12 cellular contexts compared by ENCODE assay signal in genomic region chr13:37715606-37716015, GRCh38.
DNase-seq lines count a peak whose midpoint lies in the region; ATAC-seq and TF ChIP-seq lines count a peak whose summit lies in the region.
"Had no signal": no experiment of that assay in that cellular context is flagged by ENCODE, and none has a peak within 500 bp of the region (broad histone marks: within the 10 kb centered on the region; RNA-seq: fewer than 3 reads in every experiment).

No MANE protein-coding gene starts in this region.

- intact Hi-C loops in posterior vena cava (cut with DNase I), result no loop called here

- no peak for ATAC-seq in GM18511 (IDR thresholded peaks at IDR 0.05; ENCODE audit: unreplicated experiment)
- ATAC-seq in HG02623 (IDR thresholded peaks at IDR 0.05; ENCODE audit: unreplicated experiment), result no peak
- ATAC-seq: activated CD8-positive, alpha-beta T cell treated with anti-CD3 and anti-CD28 coated beads, Interleukin-2, amount 10 ng/mL, durations not matched to agents 7 days and 5 days; T-helper 17 cell had no signal

- H3K27ac Mint-ChIP-seq in HFFc6, result peak overlapping the region; percentile 79
- H3K27ac Mint-ChIP-seq: activated CD8-positive, alpha-beta T cell treated with anti-CD3 and anti-CD28 coated beads, Interleukin-2, amount 10 ng/mL, durations not matched to agents 7 days and 5 days; T-helper 17 cell had no signal

- H3K9me3 Mint-ChIP-seq in HFFc6, result peaks cover 5% of the 10 kb centered on the region; the same call in 1 of the 2 replicates

- H3K27me3 Mint-ChIP-seq in HFFc6 (ENCODE audit: insufficient read depth), result no peaks in the 10 kb centered on the region; the same call in 1 of the 2 replicates
- H3K27me3 Mint-ChIP-seq: T-helper 17 cell had no signal

- H3K79me2 ChIP-seq in osteoblast (ENCODE audit: insufficient read depth, low read length), result peaks cover 48% of the 10 kb centered on the region

- in situ Hi-C loops in KBM-7 (cut with MboI; ENCODE audit: low pct_unique_long_range_greater_than_20kb, low sequenced_read_pairs), result no loop called here

- H3K36me3 Mint-ChIP-seq in HFFc6 (ENCODE audit: low read depth), result peaks cover 45% of the 10 kb centered on the region

- H3K4me1 Mint-ChIP-seq in HFFc6 (ENCODE audit: low read depth), result peaks cover 63% of the 10 kb centered on the region
- H3K4me1 Mint-ChIP-seq: T-helper 17 cell had no signal

- TF ChIP-seq CTCF in HFFc6 (IDR thresholded peaks at IDR 0.05), result no peak
- TF ChIP-seq CTCF in osteoblast (IDR thresholded peaks at IDR 0.05; ENCODE audit: extremely low read depth, low read depth, low read length), result no peak

- no peaks in the 10 kb centered on the region for H3K27me3 ChIP-seq in osteoblast (ENCODE audit: insufficient read depth, low read length)

- no peaks in the 10 kb centered on the region for H3K9me3 ChIP-seq in osteoblast (ENCODE audit: low read depth, low read length)
- H3K9me3 ChIP-seq: Caco-2 had no signal

- DNase-seq in HFFc6, result peak; percentile 65
- peak; percentile 54 for DNase-seq in RPMI7951 (ENCODE audit: low read depth)
- DNase-seq in dermis microvascular lymphatic vessel endothelial cell (ENCODE audit: low read depth in 2 of 2), result peak; percentile 14 to 85
- DNase-seq in osteoblast (ENCODE audit: insufficient read length, low spot score, missing footprints), result peak; percentile 50
- DNase-seq in KBM-7, result no peak
- no peak for DNase-seq in posterior vena cava (ENCODE audit: low spot score)
- DNase-seq: activated CD8-positive, alpha-beta T cell treated with anti-CD3 and anti-CD28 coated beads, Interleukin-2, amount 10 ng/mL, durations not matched to agents 7 days and 5 days; activated gamma-delta T cell treated with Interleukin-2 at 50 U/mL for 16 hours; Caco-2; T-helper 17 cell had no signal

- no peak overlapping the region for H2AFZ ChIP-seq in osteoblast (ENCODE audit: low read length)

- H3K36me3 ChIP-seq in osteoblast (ENCODE audit: insufficient read depth, low read length), result no peaks in the 10 kb centered on the region

- peak overlapping the region; percentile 33 for H3K4me3 Mint-ChIP-seq in HFFc6
- H3K4me3 Mint-ChIP-seq: activated CD8-positive, alpha-beta T cell treated with anti-CD3 and anti-CD28 coated beads, Interleukin-2, amount 10 ng/mL, durations not matched to agents 7 days and 5 days; T-helper 17 cell had no signal

- peaks cover 35% of the 10 kb centered on the region for H3K4me1 ChIP-seq in osteoblast (ENCODE audit: insufficient read depth, low read length)
- H3K4me1 ChIP-seq: Caco-2 had no signal

- peak overlapping the region; percentile 60 for H3K4me2 ChIP-seq in osteoblast (ENCODE audit: insufficient read depth, low read length)

- H4K20me1 ChIP-seq in osteoblast (ENCODE audit: insufficient read depth, low read length), result no peaks in the 10 kb centered on the region

- no peak overlapping the region for H3K4me3 ChIP-seq in osteoblast (ENCODE audit: insufficient read depth, low read length)

- H3K27ac ChIP-seq in osteoblast (ENCODE audit: low read depth, low read length), result peak overlapping the region; percentile 95

Comparison
In these comparisons a context has a peak if more than half of its experiments do, and no peak if none do; other contexts are left out.
1. DNase-seq: peak in HFFc6 (single experiment), RPMI7951 (single experiment), dermis microvascular lymphatic vessel endothelial cell (2 of 2) and osteoblast (single experiment); none in KBM-7 (single experiment) and posterior vena cava (single experiment).